In genomic region chr22:43955883-43956286, GRCh38 we compare ENCODE assay signal across 8 cellular contexts. TPM values are rescaled to one million over a fixed set of nuclear protein-coding genes. Genes with fewer than 3 reads are reported as not detected.
DNase-seq lines count a peak whose midpoint lies in the region; ATAC-seq and TF ChIP-seq lines count a peak whose summit lies in the region.

No MANE protein-coding gene starts in this region.

- TF ChIP-seq CTCF in cardiac muscle cell (IDR thresholded peaks at IDR 0.05; ENCODE audit: low read depth, low read length) (no peak), colonic mucosa (IDR thresholded peaks at IDR 0.05) (no peak)

- H3K27ac ChIP-seq in cardiac muscle cell (peak overlapping the region; percentile 87), colonic mucosa (peak overlapping the region; percentile 92)
- H3K27ac ChIP-seq in naive thymus-derived CD4-positive, alpha-beta T cell (ENCODE audit: low read depth, low read length): peak overlapping the region; percentile 88

- intact Hi-C loops in Right ventricle myocardium inferior (cut with DNase I): no loop called here
- intact Hi-C loops in colonic mucosa (cut with DNase I): no loop called here
- intact Hi-C loops in naive thymus-derived CD4-positive, alpha-beta T cell (cut with micrococcal nuclease): loop anchor here (1.0 kb wide), 6 partner anchors 33 to 745 kb away; partner anchors contain the start of genes PARVB (in 1 of the 2), PNPLA3 (in 1 of the 2) and RTL6 (in 1 of the 2)

- H3K9me3 ChIP-seq in cardiac muscle cell (ENCODE audit: low read depth) (no peaks in the 10 kb centered on the region), NT2/D1 (ENCODE audit: insufficient read depth, low read length) (no peaks in the 10 kb centered on the region), colonic mucosa (no peaks in the 10 kb centered on the region)
- H3K9me3 ChIP-seq in naive thymus-derived CD4-positive, alpha-beta T cell (ENCODE audit: control insufficient read depth in 2 of 3, low read length in 3 of 3): no peaks in the 10 kb centered on the region

- peak overlapping the region; percentile 90 to 100 (median 97) for H3K4me3 Mint-ChIP-seq in naive thymus-derived CD4-positive, alpha-beta T cell

- H3K36me3 ChIP-seq in cardiac muscle cell: no peaks in the 10 kb centered on the region
- H3K36me3 ChIP-seq in NT2/D1 (ENCODE audit: insufficient read depth, insufficient read length, low read length): peaks cover 6% of the 10 kb centered on the region
- H3K36me3 ChIP-seq in colonic mucosa: no peaks in the 10 kb centered on the region
- H3K36me3 ChIP-seq in naive thymus-derived CD4-positive, alpha-beta T cell (ENCODE audit: control insufficient read depth in 2 of 3, insufficient read depth in 3 of 3, low read length in 3 of 3): peaks cover 0 to 9% (median 0%) of the 10 kb centered on the region in 3 experiments

- POLR2A ChIA-PET in naive thymus-derived CD4-positive, alpha-beta T cell (lab: Charles Lee): no interaction called here

- H3K4me1 ChIP-seq in cardiac muscle cell (ENCODE audit: low read depth): peaks cover 10% of the 10 kb centered on the region
- peaks cover 7% of the 10 kb centered on the region for H3K4me1 ChIP-seq in NT2/D1 (ENCODE audit: insufficient read depth, insufficient read length)
- H3K4me1 ChIP-seq in colonic mucosa: peaks cover 8% of the 10 kb centered on the region
- peaks cover 9 to 13% of the 10 kb centered on the region in 2 donors for H3K4me1 ChIP-seq in naive thymus-derived CD4-positive, alpha-beta T cell (ENCODE audit: control insufficient read depth in 2 of 2, insufficient read depth in 2 of 2, low read length in 2 of 2)

- H3K27me3 ChIP-seq in cardiac muscle cell: no peaks in the 10 kb centered on the region
- H3K27me3 ChIP-seq in NT2/D1 (ENCODE audit: insufficient read depth, insufficient read length): no peaks in the 10 kb centered on the region
- no peaks in the 10 kb centered on the region for H3K27me3 ChIP-seq in colonic mucosa
- H3K27me3 ChIP-seq in naive thymus-derived CD4-positive, alpha-beta T cell (ENCODE audit: control insufficient read depth in 2 of 2, insufficient read depth in 2 of 2, low read length in 2 of 2): peaks cover 0 to 4% of the 10 kb centered on the region in 2 donors

- CTCF ChIA-PET in naive thymus-derived CD4-positive, alpha-beta T cell (lab: Charles Lee): no interaction called here

- peaks cover 30 to 64% (median 49%) of the 10 kb centered on the region in 7 donors for H3K4me1 Mint-ChIP-seq in naive thymus-derived CD4-positive, alpha-beta T cell

- ATAC-seq in Right ventricle myocardium inferior (no peak), GM19397 (IDR thresholded peaks at IDR 0.05; ENCODE audit: unreplicated experiment) (no peak)
- no peak for ATAC-seq in naive thymus-derived CD4-positive, alpha-beta T cell

- H3K9me3 Mint-ChIP-seq in naive thymus-derived CD4-positive, alpha-beta T cell: peaks cover 0 to 1% (median 0%) of the 10 kb centered on the region in 11 donors

- H3K27me3 Mint-ChIP-seq in naive thymus-derived CD4-positive, alpha-beta T cell: peaks cover 0 to 6% (median 4%) of the 10 kb centered on the region in 5 donors

- H3K9ac ChIP-seq in NT2/D1 (ENCODE audit: insufficient read length, low read depth): peak overlapping the region; percentile 95
- peak overlapping the region; percentile 90 to 92 for H3K9ac ChIP-seq in colonic mucosa (ENCODE audit: low read depth in 2 of 2, low read length in 2 of 2)

- peaks cover 0 to 4% (median 3%) of the 10 kb centered on the region in 5 donors for H3K36me3 Mint-ChIP-seq in naive thymus-derived CD4-positive, alpha-beta T cell

- H3K4me3 ChIP-seq in cardiac muscle cell (peak overlapping the region; percentile 55), NT2/D1 (ENCODE audit: insufficient read length, low read depth) (peak overlapping the region; percentile 83), colonic mucosa (peak overlapping the region; percentile 97)
- H3K4me3 ChIP-seq in naive thymus-derived CD4-positive, alpha-beta T cell (ENCODE audit: low read length): peak overlapping the region; percentile 76

- H3K27ac Mint-ChIP-seq in naive thymus-derived CD4-positive, alpha-beta T cell: peak overlapping the region; percentile 86 to 97 (median 94)

- peak in 1 of 2 donors; percentile 34 for DNase-seq in cardiac muscle cell (ENCODE audit: low read depth in 1 of 2, low spot score in 1 of 2)
- DNase-seq in Right ventricle myocardium inferior (ENCODE audit: missing footprints): no peak
- DNase-seq in NT2/D1 (ENCODE audit: low read depth, low spot score): no peak
- no peak for DNase-seq in colonic mucosa
- peak in 2 of 9 donors; percentile 13 to 24 for DNase-seq in naive thymus-derived CD4-positive, alpha-beta T cell
- no peak for DNase-seq in cerebellum (ENCODE audit: low spot score)
- no peak for DNase-seq in NCI-H2196 treated with DMSO at 0.1 percent for 48 hours (lab: John Stamatoyannopoulos, UW; ENCODE audit: unreplicated experiment)

RNA-seq across cellular contexts. Expression of gene SAMM50, which starts 0.6 kb away (rescaled TPM):
- total RNA-seq in cardiac muscle cell (56.8 and 65.4 TPM in 2 replicates), Right ventricle myocardium inferior (73.1 TPM), colonic mucosa (10 to 100 TPM; 40.7 to 49.5 TPM), cerebellum (29.1 TPM)
- 92.0 and 116 TPM in 2 replicates for polyA plus RNA-seq in cardiac muscle cell
- 10 to 100 TPM; 25.9 to 47.1 (median 34.0) TPM for total RNA-seq in naive thymus-derived CD4-positive, alpha-beta T cell
- 10 to 100 TPM; 61.7 to 62.3 TPM for polyA plus RNA-seq in naive thymus-derived CD4-positive, alpha-beta T cell

RNA-seq across cellular contexts. Expression of gene PNPLA3, which starts 32.3 kb away (rescaled TPM):
- 2.1 and 2.3 TPM in 2 replicates for total RNA-seq in cardiac muscle cell
- 2.3 and 2.4 TPM in 2 replicates for polyA plus RNA-seq in cardiac muscle cell
- total RNA-seq in Right ventricle myocardium inferior: 0.46 TPM
- total RNA-seq in colonic mucosa: 1 to 10 TPM in 1 of 2 donors, under 1 TPM in 1; 0.15 to 1.6 TPM
- total RNA-seq in naive thymus-derived CD4-positive, alpha-beta T cell: under 1 TPM in 2 of 5 experiments, not detected in 3; 0.19 to 0.29 TPM
- not detected for polyA plus RNA-seq in naive thymus-derived CD4-positive, alpha-beta T cell
- 7.7 TPM for total RNA-seq in cerebellum

Comparison
In these comparisons a context has a peak if more than half of its experiments do, and no peak if none do; other contexts are left out.
1. intact Hi-C loops: an anchor here in naive thymus-derived CD4-positive, alpha-beta T cell (1.0 kb wide); none called in Right ventricle myocardium inferior and colonic mucosa.